ENCODE assay signal across 12 cellular contexts in genomic region chrX:118521435-118521834, GRCh38. TPM values are rescaled to one million over a fixed set of nuclear protein-coding genes. Genes with fewer than 3 reads are reported as not detected.
A peak's percentile ranks its signal among the peaks of the same experiment; 100 is the strongest.
DNase-seq lines count a peak whose midpoint lies in the region; ATAC-seq, FAIRE-seq and TF ChIP-seq lines count a peak whose summit lies in the region.
"Had no signal": no experiment of that assay in that cellular context is flagged by ENCODE, and none has a peak within 500 bp of the region (broad histone marks: within the 10 kb centered on the region; RNA-seq: fewer than 3 reads in every experiment).

No MANE protein-coding gene starts in this region.

- CTCF ChIA-PET in activated CD4-positive, alpha-beta T cell treated with anti-CD3 and anti-CD28 coated beads for 36 hours (lab: Charles Lee), result no interaction called here
- CTCF ChIA-PET in activated CD4-positive, alpha-beta T cell treated with anti-CD3 and anti-CD28 coated beads, Interleukin-2, amount 10 ng/mL, durations not matched to agents 7 days and 5 days (lab: Charles Lee), result no interaction called here
- CTCF ChIA-PET in activated CD8-positive, alpha-beta T cell treated with anti-CD3 and anti-CD28 coated beads for 36 hours (lab: Charles Lee), result no interaction called here

- H3K4me3 ChIP-seq in kidney (ENCODE audit: low read length in 2 of 2), result no peak overlapping the region

- no peak for FAIRE-seq in kidney (lab: Jason Lieb, UNC)
- FAIRE-seq: A204.1, HTR-8/SVneo had no signal

- peak overlapping the region; percentile 84 for H3K27ac Mint-ChIP-seq in activated CD4-positive, alpha-beta T cell treated with anti-CD3 and anti-CD28 coated beads for 36 hours
- H3K27ac Mint-ChIP-seq in activated CD4-positive, alpha-beta T cell treated with anti-CD3 and anti-CD28 coated beads, Interleukin-2, amount 10 ng/mL, durations not matched to agents 7 days and 5 days, result no peak overlapping the region
- peak overlapping the region; percentile 95 for H3K27ac Mint-ChIP-seq in activated CD8-positive, alpha-beta T cell treated with anti-CD3 and anti-CD28 coated beads for 36 hours
- H3K27ac Mint-ChIP-seq in stimulated activated memory B cell treated with anti-CD40 and anti-IgM and Interleukin-4, amounts not matched to agents 10 μg/mL and 1 μg/mL and 100 μg/mL, for 72 hours, result peak overlapping the region; percentile 60

- no peaks in the 10 kb centered on the region for H3K9me3 Mint-ChIP-seq in activated CD4-positive, alpha-beta T cell treated with anti-CD3 and anti-CD28 coated beads for 36 hours (ENCODE audit: low read depth)
- H3K9me3 Mint-ChIP-seq in activated CD4-positive, alpha-beta T cell treated with anti-CD3 and anti-CD28 coated beads, Interleukin-2, amount 10 ng/mL, durations not matched to agents 7 days and 5 days, result no peaks in the 10 kb centered on the region
- H3K9me3 Mint-ChIP-seq in activated CD8-positive, alpha-beta T cell treated with anti-CD3 and anti-CD28 coated beads for 36 hours, result no peaks in the 10 kb centered on the region
- H3K9me3 Mint-ChIP-seq in stimulated activated memory B cell treated with anti-CD40 and anti-IgM and Interleukin-4, amounts not matched to agents 10 μg/mL and 1 μg/mL and 100 μg/mL, for 72 hours, result no peaks in the 10 kb centered on the region

- H3K27ac ChIP-seq in kidney (ENCODE audit: low read depth in 2 of 2, low read length in 2 of 2), result no peak overlapping the region

- no peak for TF ChIP-seq CTCF in activated CD8-positive, alpha-beta T cell treated with anti-CD3 and anti-CD28 coated beads for 36 hours (IDR thresholded peaks at IDR 0.05)
- TF ChIP-seq CTCF in kidney (IDR thresholded peaks at IDR 0.05; ENCODE audit: borderline replicate concordance, extremely low read depth, insufficient read depth), result no peak

- H3K36me3 Mint-ChIP-seq in activated CD4-positive, alpha-beta T cell treated with anti-CD3 and anti-CD28 coated beads for 36 hours (ENCODE audit: low read depth), result peaks cover 3% of the 10 kb centered on the region
- peaks cover 18% of the 10 kb centered on the region for H3K36me3 Mint-ChIP-seq in activated CD4-positive, alpha-beta T cell treated with anti-CD3 and anti-CD28 coated beads, Interleukin-2, amount 10 ng/mL, durations not matched to agents 7 days and 5 days (ENCODE audit: low read depth)
- H3K36me3 Mint-ChIP-seq in activated CD8-positive, alpha-beta T cell treated with anti-CD3 and anti-CD28 coated beads for 36 hours (ENCODE audit: low read depth), result peaks cover 8% of the 10 kb centered on the region
- H3K36me3 Mint-ChIP-seq in stimulated activated memory B cell treated with anti-CD40 and anti-IgM and Interleukin-4, amounts not matched to agents 10 μg/mL and 1 μg/mL and 100 μg/mL, for 72 hours, result peaks cover 2% of the 10 kb centered on the region

- H3K9ac ChIP-seq in kidney (ENCODE audit: low read length in 2 of 2), result no peak overlapping the region

- peaks cover 77% of the 10 kb centered on the region for H3K4me1 Mint-ChIP-seq in activated CD4-positive, alpha-beta T cell treated with anti-CD3 and anti-CD28 coated beads for 36 hours
- H3K4me1 Mint-ChIP-seq in activated CD4-positive, alpha-beta T cell treated with anti-CD3 and anti-CD28 coated beads, Interleukin-2, amount 10 ng/mL, durations not matched to agents 7 days and 5 days, result peaks cover 68% of the 10 kb centered on the region
- H3K4me1 Mint-ChIP-seq in activated CD8-positive, alpha-beta T cell treated with anti-CD3 and anti-CD28 coated beads for 36 hours (ENCODE audit: low read depth), result peaks cover 80% of the 10 kb centered on the region
- H3K4me1 Mint-ChIP-seq in stimulated activated memory B cell treated with anti-CD40 and anti-IgM and Interleukin-4, amounts not matched to agents 10 μg/mL and 1 μg/mL and 100 μg/mL, for 72 hours, result peaks cover 55% of the 10 kb centered on the region

- intact Hi-C loops in activated CD4-positive, alpha-beta T cell treated with anti-CD3 and anti-CD28 coated beads for 36 hours (cut with DNase I, micrococcal nuclease), result loop anchor here in 1 of 2 experiments (2.0 kb wide), 1 partner anchor 19 kb away; no protein-coding TSS in a partner anchor
- intact Hi-C loops in activated CD8-positive, alpha-beta T cell treated with anti-CD3 and anti-CD28 coated beads for 36 hours (cut with micrococcal nuclease), result no loop called here
- intact Hi-C loops in kidney (cut with DNase I), result no loop called here

- POLR2A ChIA-PET in activated CD4-positive, alpha-beta T cell treated with anti-CD3 and anti-CD28 coated beads for 36 hours (lab: Charles Lee), result interaction anchor here (0.6 kb wide), 1 partner anchor 1042 kb away, joined by 5 read pairs; no protein-coding TSS in a partner anchor
- POLR2A ChIA-PET in activated CD4-positive, alpha-beta T cell treated with anti-CD3 and anti-CD28 coated beads, Interleukin-2, amount 10 ng/mL, durations not matched to agents 7 days and 5 days (lab: Charles Lee), result no interaction called here
- POLR2A ChIA-PET in activated CD8-positive, alpha-beta T cell treated with anti-CD3 and anti-CD28 coated beads for 36 hours (lab: Charles Lee), result no interaction called here

- no peaks in the 10 kb centered on the region for H3K9me3 ChIP-seq in kidney (ENCODE audit: control insufficient read depth in 1 of 2, low read length in 2 of 2)

- no peaks in the 10 kb centered on the region for H3K27me3 Mint-ChIP-seq in activated CD4-positive, alpha-beta T cell treated with anti-CD3 and anti-CD28 coated beads for 36 hours
- H3K27me3 Mint-ChIP-seq in activated CD4-positive, alpha-beta T cell treated with anti-CD3 and anti-CD28 coated beads, Interleukin-2, amount 10 ng/mL, durations not matched to agents 7 days and 5 days, result no peaks in the 10 kb centered on the region
- H3K27me3 Mint-ChIP-seq in activated CD8-positive, alpha-beta T cell treated with anti-CD3 and anti-CD28 coated beads for 36 hours, result no peaks in the 10 kb centered on the region
- H3K27me3 Mint-ChIP-seq in stimulated activated memory B cell treated with anti-CD40 and anti-IgM and Interleukin-4, amounts not matched to agents 10 μg/mL and 1 μg/mL and 100 μg/mL, for 72 hours, result no peaks in the 10 kb centered on the region

- no peaks in the 10 kb centered on the region for H3K4me1 ChIP-seq in kidney (ENCODE audit: control insufficient read depth in 1 of 2, insufficient read depth in 1 of 2, low read depth in 1 of 2, low read length in 2 of 2)

- no peak overlapping the region for H3K4me3 Mint-ChIP-seq in activated CD4-positive, alpha-beta T cell treated with anti-CD3 and anti-CD28 coated beads for 36 hours
- no peak overlapping the region for H3K4me3 Mint-ChIP-seq in activated CD4-positive, alpha-beta T cell treated with anti-CD3 and anti-CD28 coated beads, Interleukin-2, amount 10 ng/mL, durations not matched to agents 7 days and 5 days
- no peak overlapping the region for H3K4me3 Mint-ChIP-seq in activated CD8-positive, alpha-beta T cell treated with anti-CD3 and anti-CD28 coated beads for 36 hours
- no peak overlapping the region for H3K4me3 Mint-ChIP-seq in stimulated activated memory B cell treated with anti-CD40 and anti-IgM and Interleukin-4, amounts not matched to agents 10 μg/mL and 1 μg/mL and 100 μg/mL, for 72 hours

- TF ChIP-seq POLR2A in GM18505 (IDR thresholded peaks at IDR 0.05; ENCODE audit: borderline replicate concordance, extremely low read depth, insufficient read depth, insufficient read length), result no peak

- no peak for DNase-seq in activated CD4-positive, alpha-beta T cell treated with anti-CD3 and anti-CD28 coated beads for 36 hours
- no peak for DNase-seq in activated CD4-positive, alpha-beta T cell treated with anti-CD3 and anti-CD28 coated beads, Interleukin-2, amount 10 ng/mL, durations not matched to agents 7 days and 5 days
- DNase-seq in activated CD8-positive, alpha-beta T cell treated with anti-CD3 and anti-CD28 coated beads for 36 hours, result no peak
- peak; percentile 53 for DNase-seq in fibroblast of the conjunctiva (ENCODE audit: low read depth)
- DNase-seq in NCI-H82 treated with DMSO at 0.1 percent for 48 hours (lab: John Stamatoyannopoulos, UW; ENCODE audit: unreplicated experiment), result no peak
- no peak for DNase-seq in kidney
- DNase-seq: activated CD8-positive, alpha-beta memory T cell treated with anti-CD3 and anti-CD28 coated beads, Interleukin-2, amount 50 U/mL, for 4 hours; NCI-H1436 treated with DMSO at 0.1 percent for 48 hours had no signal

- no peaks in the 10 kb centered on the region for H3K36me3 ChIP-seq in kidney (ENCODE audit: control insufficient read depth in 1 of 2, insufficient read depth in 2 of 2, low read length in 2 of 2)

- ATAC-seq in activated CD4-positive, alpha-beta T cell treated with anti-CD3 and anti-CD28 coated beads for 36 hours, result no peak
- ATAC-seq in activated CD8-positive, alpha-beta T cell treated with anti-CD3 and anti-CD28 coated beads for 36 hours, result no peak
- ATAC-seq in stimulated activated memory B cell treated with anti-CD40 and anti-IgM and Interleukin-4, amounts not matched to agents 10 μg/mL and 1 μg/mL and 100 μg/mL, for 72 hours, result no peak
- no peak for ATAC-seq in GM18505 (IDR thresholded peaks at IDR 0.05; ENCODE audit: unreplicated experiment)

RNA-seq across cellular contexts. Expression of gene DOCK11, which starts 25.8 kb away (rescaled TPM):
- 10 to 100 TPM; 37.2 to 47.3 TPM for total RNA-seq in activated CD4-positive, alpha-beta T cell treated with anti-CD3 and anti-CD28 coated beads for 36 hours
- 10 to 100 TPM; 76.6 to 77.8 TPM for total RNA-seq in activated CD4-positive, alpha-beta T cell treated with anti-CD3 and anti-CD28 coated beads, Interleukin-2, amount 10 ng/mL, durations not matched to agents 7 days and 5 days
- total RNA-seq in activated CD8-positive, alpha-beta T cell treated with anti-CD3 and anti-CD28 coated beads for 36 hours, result 10 to 100 TPM; 45.1 to 49.5 TPM
- 49.5 TPM for total RNA-seq in kidney
- polyA plus RNA-seq in kidney (ENCODE audit: insufficient read depth, low read depth, low replicate concordance), result 11.4 TPM
